25 cellular contexts compared by ENCODE assay signal in the genomic region with DNA sequence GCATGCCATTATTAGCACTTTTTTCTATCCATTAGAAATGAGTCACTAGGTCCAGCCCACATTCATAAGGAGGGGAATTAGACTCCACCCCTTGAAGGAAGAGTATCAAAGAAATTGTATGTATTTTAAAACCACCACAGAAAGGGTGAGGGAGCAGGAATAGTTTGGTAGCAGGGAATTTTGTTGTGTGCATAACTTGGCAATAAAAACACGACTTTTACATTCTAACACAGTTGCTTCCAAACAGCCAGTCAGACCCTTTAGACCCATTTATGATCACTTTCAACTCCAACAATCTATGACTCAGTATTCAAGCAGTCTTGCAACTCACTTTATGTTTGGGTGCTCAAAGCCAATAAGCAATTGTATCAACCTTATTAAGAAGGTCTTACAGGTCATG.
"Had no signal": no experiment of that assay in that cellular context is flagged by ENCODE, and none has a peak within 500 bp of the region (broad histone marks: within the 10 kb centered on the region; RNA-seq: fewer than 3 reads in every experiment).

No MANE protein-coding gene starts in this region.

- H3K36me3 ChIP-seq: breast epithelium, lower lobe of right lung, suprapubic skin, transverse colon, vagina had no signal

- H3K27me3 Mint-ChIP-seq: activated B cell treated with CpG ODN at 0.5 μM for 24 hours; activated CD4-positive, alpha-beta T cell treated with anti-CD3 and anti-CD28 coated beads, Interleukin-2, amount 10 ng/mL, durations not matched to agents 24 days and 14 days; activated naive CD4-positive, alpha-beta T cell treated with anti-CD3 and anti-CD28 coated beads, Interleukin-2, amount 10 ng/mL, durations not matched to agents 7 days and 5 days; activated naive CD8-positive, alpha-beta T cell treated with anti-CD3 and anti-CD28 coated beads, Interleukin-2, amount 50 U/mL, for 24 hours; stimulated activated naive CD8-positive, alpha-beta T cell treated with anti-CD3 and anti-CD28 coated beads, Interleukin-15, amount 100 ng/mL, for 72 hours had no signal

- H3K9me3 ChIP-seq: breast epithelium, lower lobe of right lung, suprapubic skin, transverse colon, vagina had no signal

- H3K4me2 ChIP-seq: hepatocyte had no signal

- H3K36me3 Mint-ChIP-seq: activated naive CD4-positive, alpha-beta T cell treated with anti-CD3 and anti-CD28 coated beads, Interleukin-2, amount 10 ng/mL, durations not matched to agents 7 days and 5 days had no signal

- H3K27ac ChIP-seq: breast epithelium, hepatocyte, lower lobe of right lung, suprapubic skin, transverse colon, vagina had no signal

- H3K27ac Mint-ChIP-seq: activated B cell treated with CpG ODN at 0.5 μM for 24 hours; activated CD4-positive, alpha-beta T cell treated with anti-CD3 and anti-CD28 coated beads, Interleukin-2, amount 10 ng/mL, durations not matched to agents 24 days and 14 days; activated CD8-positive, alpha-beta T cell treated with anti-CD3 and anti-CD28 coated beads, Interleukin-2, amount 10 ng/mL, durations not matched to agents 7 days and 5 days; activated naive CD4-positive, alpha-beta T cell treated with anti-CD3 and anti-CD28 coated beads, Interleukin-2, amount 10 ng/mL, durations not matched to agents 7 days and 5 days; activated naive CD8-positive, alpha-beta T cell treated with anti-CD3 and anti-CD28 coated beads, Interleukin-2, amount 50 U/mL, for 24 hours; nephron progenitor cell; stimulated activated naive CD8-positive, alpha-beta T cell treated with anti-CD3 and anti-CD28 coated beads, Interleukin-15, amount 100 ng/mL, for 72 hours had no signal

- ATAC-seq: activated CD8-positive, alpha-beta T cell treated with anti-CD3 and anti-CD28 coated beads, Interleukin-2, amount 10 ng/mL, durations not matched to agents 7 days and 5 days; activated naive CD8-positive, alpha-beta T cell treated with anti-CD3 and anti-CD28 coated beads, Interleukin-2, amount 50 U/mL, for 24 hours; activated T-cell treated with anti-CD3 and anti-CD28 coated beads, Interleukin-2, amount 50 U/mL, for 4 hours; esophagus mucosa; left colon; lower lobe of right lung; stimulated activated naive CD8-positive, alpha-beta T cell treated with anti-CD3 and anti-CD28 coated beads, Interleukin-15, amount 100 ng/mL, for 72 hours had no signal

- H3K4me1 ChIP-seq: breast epithelium, lower lobe of right lung, suprapubic skin, transverse colon, vagina had no signal

- H3K4me3 ChIP-seq: breast epithelium, hepatocyte, lower lobe of right lung, suprapubic skin, transverse colon, vagina had no signal

- H3K79me2 ChIP-seq: hepatocyte had no signal

- H3K4me3 Mint-ChIP-seq: activated B cell treated with CpG ODN at 0.5 μM for 24 hours; activated CD4-positive, alpha-beta T cell treated with anti-CD3 and anti-CD28 coated beads, Interleukin-2, amount 10 ng/mL, durations not matched to agents 24 days and 14 days; activated CD8-positive, alpha-beta T cell treated with anti-CD3 and anti-CD28 coated beads, Interleukin-2, amount 10 ng/mL, durations not matched to agents 7 days and 5 days; activated naive CD4-positive, alpha-beta T cell treated with anti-CD3 and anti-CD28 coated beads, Interleukin-2, amount 10 ng/mL, durations not matched to agents 7 days and 5 days; activated naive CD8-positive, alpha-beta T cell treated with anti-CD3 and anti-CD28 coated beads, Interleukin-2, amount 50 U/mL, for 24 hours; activated T-cell treated with anti-CD3 and anti-CD28 coated beads, Interleukin-2, amount 50 U/mL, for 4 hours; nephron progenitor cell; stimulated activated naive CD8-positive, alpha-beta T cell treated with anti-CD3 and anti-CD28 coated beads, Interleukin-15, amount 100 ng/mL, for 72 hours had no signal

- DNase-seq: activated B cell treated with CpG ODN at 0.5 μM for 24 hours; activated CD4-positive, alpha-beta T cell treated with anti-CD3 and anti-CD28 coated beads, Interleukin-2, amount 10 ng/mL, durations not matched to agents 24 days and 14 days; activated CD8-positive, alpha-beta T cell treated with anti-CD3 and anti-CD28 coated beads, Interleukin-2, amount 10 ng/mL, durations not matched to agents 7 days and 5 days; activated effector memory CD4-positive, alpha-beta T cell treated with Interleukin-2 at 50 U/mL for 16 hours; activated naive CD4-positive, alpha-beta T cell treated with anti-CD3 and anti-CD28 coated beads, Interleukin-2, amount 10 ng/mL, durations not matched to agents 7 days and 5 days; activated naive CD8-positive, alpha-beta T cell treated with anti-CD3 and anti-CD28 coated beads, Interleukin-2, amount 50 U/mL, for 24 hours; activated T-cell treated with anti-CD3 and anti-CD28 coated beads, Interleukin-2, amount 50 U/mL, for 4 hours; aorta; cerebellar nuclear complex; effector CD8-positive, alpha-beta T cell; left colon; lower lobe of right lung; midbrain; nephron progenitor cell; retina; stimulated activated CD4-positive, alpha-beta T cell treated with anti-CD3 and anti-CD28 coated beads, Interleukin-15, amount 100 ng/mL, for 24 hours; stimulated activated CD4-positive, alpha-beta T cell treated with anti-CD3 and anti-CD28 coated beads, Interleukin-4, amount 100 ng/mL, for 1 hour; stimulated activated naive CD8-positive, alpha-beta T cell treated with anti-CD3 and anti-CD28 coated beads, Interleukin-15, amount 100 ng/mL, for 72 hours; T-helper 9 cell; transverse colon had no signal

- H3K9me3 Mint-ChIP-seq: activated B cell treated with CpG ODN at 0.5 μM for 24 hours; activated CD4-positive, alpha-beta T cell treated with anti-CD3 and anti-CD28 coated beads, Interleukin-2, amount 10 ng/mL, durations not matched to agents 24 days and 14 days; activated naive CD4-positive, alpha-beta T cell treated with anti-CD3 and anti-CD28 coated beads, Interleukin-2, amount 10 ng/mL, durations not matched to agents 7 days and 5 days; activated naive CD8-positive, alpha-beta T cell treated with anti-CD3 and anti-CD28 coated beads, Interleukin-2, amount 50 U/mL, for 24 hours; activated T-cell treated with anti-CD3 and anti-CD28 coated beads, Interleukin-2, amount 50 U/mL, for 4 hours; nephron progenitor cell; stimulated activated naive CD8-positive, alpha-beta T cell treated with anti-CD3 and anti-CD28 coated beads, Interleukin-15, amount 100 ng/mL, for 72 hours had no signal

- H3K27me3 ChIP-seq: breast epithelium, hepatocyte, suprapubic skin, transverse colon, vagina had no signal

- H2AFZ ChIP-seq: hepatocyte had no signal

- H3K4me1 Mint-ChIP-seq: activated B cell treated with CpG ODN at 0.5 μM for 24 hours; activated CD4-positive, alpha-beta T cell treated with anti-CD3 and anti-CD28 coated beads, Interleukin-2, amount 10 ng/mL, durations not matched to agents 24 days and 14 days; activated naive CD4-positive, alpha-beta T cell treated with anti-CD3 and anti-CD28 coated beads, Interleukin-2, amount 10 ng/mL, durations not matched to agents 7 days and 5 days; activated naive CD8-positive, alpha-beta T cell treated with anti-CD3 and anti-CD28 coated beads, Interleukin-2, amount 50 U/mL, for 24 hours; stimulated activated naive CD8-positive, alpha-beta T cell treated with anti-CD3 and anti-CD28 coated beads, Interleukin-15, amount 100 ng/mL, for 72 hours had no signal
